ENCODE assay signal across 1 cellular context in genomic region chr6:155013457-155013876, GRCh38.
TF ChIP-seq lines count a peak whose summit lies in the region.

No MANE protein-coding gene starts in this region.

TF ChIP-seq in H1, 55 proteins besides CTCF, POLR2A, EP300 and RAD21 (continued from another document):
- TF ChIP-seq CHD7 (IDR thresholded peaks at IDR 0.05; ENCODE audit: insufficient replicate concordance, low read length): no peak
- TF ChIP-seq JUN (IDR thresholded peaks at IDR 0.05; ENCODE audit: low read depth, low read length): no peak
- no peak for TF ChIP-seq GTF2F1 (IDR thresholded peaks at IDR 0.05; ENCODE audit: borderline replicate concordance, low read depth, low read length)
TF ChIP-seq in H1: peak in this region for 0.
